Comparison of ENCODE assay signal across 21 cellular contexts in the genomic region with DNA sequence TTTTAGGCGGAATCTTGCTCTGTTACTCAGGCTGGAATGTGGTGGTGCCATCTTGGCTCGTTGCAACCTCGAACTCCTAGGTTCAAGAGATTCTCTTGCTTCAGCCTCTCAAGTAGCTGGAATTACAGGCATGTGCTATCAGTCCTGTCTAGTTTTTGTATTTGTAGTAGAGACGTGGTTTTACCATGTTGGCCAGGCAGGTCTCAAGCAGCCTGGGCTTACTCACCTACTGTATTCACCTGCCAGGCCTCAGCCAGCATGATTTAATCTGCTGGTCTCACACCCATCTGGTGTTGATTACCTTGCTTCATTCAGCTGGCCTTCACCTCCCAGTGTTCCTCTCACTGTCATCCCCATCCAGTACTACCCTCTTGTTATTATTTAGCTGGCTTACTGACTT.
DNase-seq lines count a peak whose midpoint lies in the region; ATAC-seq, FAIRE-seq and TF ChIP-seq lines count a peak whose summit lies in the region.
"Had no signal": no experiment of that assay in that cellular context is flagged by ENCODE, and none has a peak within 500 bp of the region (broad histone marks: within the 10 kb centered on the region; RNA-seq: fewer than 3 reads in every experiment).

No MANE protein-coding gene starts in this region.

- H3K9me3 ChIP-seq in endodermal cell (ENCODE audit: control insufficient read depth, low read length): no peaks in the 10 kb centered on the region
- no peaks in the 10 kb centered on the region for H3K9me3 ChIP-seq in kidney (ENCODE audit: control insufficient read depth in 1 of 2, low read length in 2 of 2)
- H3K9me3 ChIP-seq: Caco-2 had no signal

- H3K4me3 Mint-ChIP-seq in endodermal cell (no peak overlapping the region), osteocyte (ENCODE audit: unreplicated experiment) (no peak overlapping the region)
- no peak overlapping the region for H3K4me3 Mint-ChIP-seq in activated CD8-positive, alpha-beta T cell treated with anti-CD3 and anti-CD28 coated beads, Interleukin-2, amount 10 ng/mL, durations not matched to agents 7 days and 5 days
- H3K4me3 Mint-ChIP-seq: CD4-positive, alpha-beta T cell; H9; IgD-negative memory B cell had no signal

- in situ Hi-C loops in G401 (cut with HindIII; ENCODE audit: low sequenced_read_pairs): no loop called here

- H3K27me3 ChIP-seq in endodermal cell (ENCODE audit: control insufficient read depth, insufficient read depth, low read length, poor library complexity, severe bottlenecking): no peaks in the 10 kb centered on the region

- POLR2A ChIA-PET in activated CD8-positive, alpha-beta T cell treated with anti-CD3 and anti-CD28 coated beads, Interleukin-2, amount 10 ng/mL, durations not matched to agents 7 days and 5 days (lab: Charles Lee): no interaction called here

- H3K36me3 Mint-ChIP-seq in endodermal cell (ENCODE audit: low read depth): no peaks in the 10 kb centered on the region
- no peaks in the 10 kb centered on the region for H3K36me3 Mint-ChIP-seq in activated CD8-positive, alpha-beta T cell treated with anti-CD3 and anti-CD28 coated beads, Interleukin-2, amount 10 ng/mL, durations not matched to agents 7 days and 5 days (ENCODE audit: low read depth)
- H3K36me3 Mint-ChIP-seq in osteocyte (ENCODE audit: unreplicated experiment): no peaks in the 10 kb centered on the region

- intact Hi-C loops in kidney (cut with DNase I): no loop called here

- H3K27ac Mint-ChIP-seq in endodermal cell: no peak overlapping the region
- H3K27ac Mint-ChIP-seq in activated CD8-positive, alpha-beta T cell treated with anti-CD3 and anti-CD28 coated beads, Interleukin-2, amount 10 ng/mL, durations not matched to agents 7 days and 5 days: no peak overlapping the region
- H3K27ac Mint-ChIP-seq in osteocyte (ENCODE audit: unreplicated experiment): no peak overlapping the region
- H3K27ac Mint-ChIP-seq: CD4-positive, alpha-beta T cell; H9; IgD-negative memory B cell had no signal

- no peak for FAIRE-seq in kidney (lab: Jason Lieb, UNC)
- FAIRE-seq: A204.1, GM12878, GM19239, H1, HepG2 had no signal

- H3K36me3 ChIP-seq in endodermal cell (ENCODE audit: control insufficient read depth, insufficient read depth, low read length) (no peaks in the 10 kb centered on the region), kidney (ENCODE audit: control insufficient read depth in 1 of 2, insufficient read depth in 2 of 2, low read length in 2 of 2) (no peaks in the 10 kb centered on the region)

- peak; percentile 47 for ATAC-seq in esophagus mucosa
- no peak for ATAC-seq in activated CD8-positive, alpha-beta T cell treated with anti-CD3 and anti-CD28 coated beads, Interleukin-2, amount 10 ng/mL, durations not matched to agents 7 days and 5 days
- ATAC-seq: GM12878, HepG2 had no signal

- peak; percentile 70 for DNase-seq in G401 (ENCODE audit: low spot score)
- DNase-seq in astrocyte of the hippocampus (ENCODE audit: low read depth, low spot score): peak; percentile 10
- DNase-seq in endodermal cell: peak; percentile 51
- DNase-seq in NCI-H187 treated with DMSO at 0.1 percent for 48 hours (lab: John Stamatoyannopoulos, UW): no peak
- no peak for DNase-seq in activated CD8-positive, alpha-beta T cell treated with anti-CD3 and anti-CD28 coated beads, Interleukin-2, amount 10 ng/mL, durations not matched to agents 7 days and 5 days
- no peak for DNase-seq in osteocyte (ENCODE audit: extremely low spot score, unreplicated experiment)
- no peak for DNase-seq in kidney
- DNase-seq: ACHN; Caco-2; CD4-positive, alpha-beta T cell; DMS153; DMS79; H9 had no signal

- H3K4me3 ChIP-seq in endodermal cell (ENCODE audit: low read length) (no peak overlapping the region), kidney (ENCODE audit: low read length in 2 of 2) (no peak overlapping the region)
- H3K4me3 ChIP-seq: GM12878 had no signal

- no peak for TF ChIP-seq CTCF in endodermal cell (conservative IDR thresholded peaks at IDR 0.05)
- TF ChIP-seq CTCF in osteocyte (IDR thresholded peaks at IDR 0.05): no peak
- no peak for TF ChIP-seq CTCF in kidney (IDR thresholded peaks at IDR 0.05; ENCODE audit: borderline replicate concordance, extremely low read depth, insufficient read depth)

- H3K27ac ChIP-seq in endodermal cell (ENCODE audit: low read depth, low read length) (no peak overlapping the region), kidney (ENCODE audit: low read depth in 2 of 2, low read length in 2 of 2) (no peak overlapping the region)
- H3K27ac ChIP-seq: C4-2B had no signal

- no peaks in the 10 kb centered on the region for H3K4me1 ChIP-seq in endodermal cell (ENCODE audit: control insufficient read depth, insufficient read depth, low read length)
- no peaks in the 10 kb centered on the region for H3K4me1 ChIP-seq in kidney (ENCODE audit: control insufficient read depth in 1 of 2, insufficient read depth in 1 of 2, low read depth in 1 of 2, low read length in 2 of 2)
- H3K4me1 ChIP-seq: Caco-2 had no signal

- no peaks in the 10 kb centered on the region for H3K27me3 Mint-ChIP-seq in endodermal cell (ENCODE audit: insufficient read depth)
- H3K27me3 Mint-ChIP-seq in activated CD8-positive, alpha-beta T cell treated with anti-CD3 and anti-CD28 coated beads, Interleukin-2, amount 10 ng/mL, durations not matched to agents 7 days and 5 days (ENCODE audit: low read depth): no peaks in the 10 kb centered on the region
- H3K27me3 Mint-ChIP-seq in osteocyte (ENCODE audit: unreplicated experiment): no peaks in the 10 kb centered on the region
- H3K27me3 Mint-ChIP-seq: CD4-positive, alpha-beta T cell; IgD-negative memory B cell had no signal

- no peaks in the 10 kb centered on the region for H3K9me3 Mint-ChIP-seq in endodermal cell
- H3K9me3 Mint-ChIP-seq in activated CD8-positive, alpha-beta T cell treated with anti-CD3 and anti-CD28 coated beads, Interleukin-2, amount 10 ng/mL, durations not matched to agents 7 days and 5 days (ENCODE audit: insufficient read depth): no peaks in the 10 kb centered on the region
- no peaks in the 10 kb centered on the region for H3K9me3 Mint-ChIP-seq in osteocyte (ENCODE audit: unreplicated experiment)
- H3K9me3 Mint-ChIP-seq: CD4-positive, alpha-beta T cell; H9; IgD-negative memory B cell had no signal

- H3K9ac ChIP-seq in endodermal cell (ENCODE audit: extremely low read depth, low read length, poor library complexity, severe bottlenecking) (no peak overlapping the region), kidney (ENCODE audit: low read length in 2 of 2) (no peak overlapping the region)

- WGBS in endodermal cell (ENCODE audit: insufficient coverage in 1 of 2, insufficient read length in 1 of 2), 2 experiments: 90 to 100% methylated on average over 1 to 4 of the region's 4 CpGs

- CTCF ChIA-PET in activated CD8-positive, alpha-beta T cell treated with anti-CD3 and anti-CD28 coated beads, Interleukin-2, amount 10 ng/mL, durations not matched to agents 7 days and 5 days (lab: Charles Lee): no interaction called here

- H3K4me1 Mint-ChIP-seq in endodermal cell (no peaks in the 10 kb centered on the region), osteocyte (ENCODE audit: unreplicated experiment) (no peaks in the 10 kb centered on the region)
- no peaks in the 10 kb centered on the region for H3K4me1 Mint-ChIP-seq in activated CD8-positive, alpha-beta T cell treated with anti-CD3 and anti-CD28 coated beads, Interleukin-2, amount 10 ng/mL, durations not matched to agents 7 days and 5 days (ENCODE audit: low read depth)
- H3K4me1 Mint-ChIP-seq: H9, IgD-negative memory B cell had no signal

Comparison
In these comparisons a context has a peak if more than half of its experiments do, and no peak if none do; other contexts are left out.
1. DNase-seq: peak in G401 (single experiment), astrocyte of the hippocampus (single experiment) and endodermal cell (single experiment); none in NCI-H187 treated with DMSO at 0.1 percent for 48 hours (single experiment), activated CD8-positive, alpha-beta T cell treated with anti-CD3 and anti-CD28 coated beads, Interleukin-2, amount 10 ng/mL, durations not matched to agents 7 days and 5 days (single experiment), osteocyte (single experiment) and kidney (single experiment).